ENCODE assay signal across 6 cellular contexts in genomic region chr19:49475995-49476880, GRCh38.
DNase-seq lines count a peak whose midpoint lies in the region; ATAC-seq and TF ChIP-seq lines count a peak whose summit lies in the region.

No MANE protein-coding gene starts in this region.

- TF ChIP-seq CTCF in GM12865 (IDR thresholded peaks at IDR 0.05; ENCODE audit: insufficient read depth, low read depth, low read length, missing control alignments) = peak; percentile 32

- H3K27ac ChIP-seq in effector memory CD4-positive, alpha-beta T cell (ENCODE audit: insufficient read depth, low read length, poor library complexity, severe bottlenecking) = peak overlapping the region; percentile 98

- no peak overlapping the region for H3K4me3 ChIP-seq in GM12865 (ENCODE audit: low read depth, low read length)
- peak overlapping the region; percentile 93 for H3K4me3 ChIP-seq in effector memory CD4-positive, alpha-beta T cell (ENCODE audit: insufficient read depth, low read depth, low read length, poor library complexity, severe bottlenecking)

- H3K27me3 ChIP-seq in effector memory CD4-positive, alpha-beta T cell (replicated peaks; ENCODE audit: control insufficient read depth, insufficient read depth, low read length, poor library complexity, severe bottlenecking) = no peaks in the 10 kb centered on the region

- DNase-seq in GM12865 (ENCODE audit: low read depth) (peak; percentile 42), T-helper 1 cell (peak in 3 of 5 donors; percentile 51 to 76 (median 57)), ACHN (no peak)
- DNase-seq in effector memory CD4-positive, alpha-beta T cell = peak; percentile 39 to 55 (median 55)
- peak; percentile 80 for DNase-seq in stimulated activated CD4-positive, alpha-beta T cell treated with anti-CD3 and anti-CD28 coated beads, Interleukin-4, amount 100 ng/mL, for 1 hour

- H3K9me3 ChIP-seq in effector memory CD4-positive, alpha-beta T cell (ENCODE audit: control insufficient read depth, low read length) = no peaks in the 10 kb centered on the region

- peaks cover 43% of the 10 kb centered on the region for H3K4me1 ChIP-seq in effector memory CD4-positive, alpha-beta T cell (ENCODE audit: control insufficient read depth, insufficient read depth, low read length, poor library complexity, severe bottlenecking)

- peaks cover 31% of the 10 kb centered on the region for H3K36me3 ChIP-seq in effector memory CD4-positive, alpha-beta T cell (ENCODE audit: control insufficient read depth, insufficient read depth, low read length)

- no peak for ATAC-seq in GM21423 (IDR thresholded peaks at IDR 0.05; ENCODE audit: unreplicated experiment)

- in situ Hi-C loops in ACHN (cut with HindIII; ENCODE audit: low pct_ligation_motif_present, low pct_unique_long_range_greater_than_20kb, low sequenced_read_pairs) = no loop called here
